ENCODE assay signal across 11 cellular contexts in genomic region chr15:45129651-45130129, GRCh38. TPM values are rescaled to one million over a fixed set of nuclear protein-coding genes. Genes with fewer than 3 reads are reported as not detected.
DNase-seq lines count a peak whose midpoint lies in the region; ATAC-seq and TF ChIP-seq lines count a peak whose summit lies in the region.
"Had no signal": no experiment of that assay in that cellular context is flagged by ENCODE, and none has a peak within 500 bp of the region (broad histone marks: within the 10 kb centered on the region; RNA-seq: fewer than 3 reads in every experiment).

DUOX1 (plus strand) TSS chr15:45129994; CDS start chr15:45131967, 1,973 bp downstream.
A gene with protein sequence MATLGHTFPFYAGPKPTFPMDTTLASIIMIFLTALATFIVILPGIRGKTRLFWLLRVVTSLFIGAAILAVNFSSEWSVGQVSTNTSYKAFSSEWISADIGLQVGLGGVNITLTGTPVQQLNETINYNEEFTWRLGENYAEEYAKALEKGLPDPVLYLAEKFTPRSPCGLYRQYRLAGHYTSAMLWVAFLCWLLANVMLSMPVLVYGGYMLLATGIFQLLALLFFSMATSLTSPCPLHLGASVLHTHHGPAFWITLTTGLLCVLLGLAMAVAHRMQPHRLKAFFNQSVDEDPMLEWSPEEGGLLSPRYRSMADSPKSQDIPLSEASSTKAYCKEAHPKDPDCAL (minus strand): TSS chr15:45129879. CDS start chr15:45123014, 6,865 bp downstream.

- H3K27me3 ChIP-seq in mucosa of stomach (ENCODE audit: control insufficient read depth, insufficient read depth, low read length) = peaks cover 50% of the 10 kb centered on the region
- H3K27me3 ChIP-seq in upper lobe of left lung = peaks cover 0 to 23% (median 6%) of the 10 kb centered on the region in 4 donors

- H3K36me3 Mint-ChIP-seq in activated T-helper 1 cell treated with anti-CD3 and anti-CD28 coated beads, Interleukin-12 subunit alpha, Interleukin-12 subunit beta, Interleukin-2, Interleukin-4 antibody, amounts not matched to agents 30 ng/mL and 10 ng/mL and 1 ng/mL, durations not matched to agents 14 hours and 24 hours and 36 hours (ENCODE audit: low read depth) = no peaks in the 10 kb centered on the region
- H3K36me3 Mint-ChIP-seq in effector memory CD8-positive, alpha-beta T cell (ENCODE audit: insufficient read depth) = peaks cover 4% of the 10 kb centered on the region

- intact Hi-C loops in activated T-helper 1 cell treated with anti-CD3 and anti-CD28 coated beads, Interleukin-12 subunit alpha, Interleukin-12 subunit beta, Interleukin-2, Interleukin-4 antibody, amounts not matched to agents 30 ng/mL and 10 ng/mL and 1 ng/mL, durations not matched to agents 14 hours and 24 hours and 36 hours (cut with micrococcal nuclease) = no loop called here

- peak within 1 kb of the TSS; percentile 22 for H3K9ac ChIP-seq in mucosa of stomach (ENCODE audit: low read length)
- H3K9ac ChIP-seq: BLaER1 had no signal

- TF ChIP-seq CTCF in upper lobe of left lung (IDR thresholded peaks at IDR 0.05) = no peak

- no peak for TF ChIP-seq EP300 in upper lobe of left lung (IDR thresholded peaks at IDR 0.05)

- H3K4me1 ChIP-seq in mucosa of stomach (ENCODE audit: control insufficient read depth, insufficient read depth, low read length) = peaks cover 14% of the 10 kb centered on the region
- peaks cover 4 to 47% (median 19%) of the 10 kb centered on the region in 4 donors for H3K4me1 ChIP-seq in upper lobe of left lung
- H3K4me1 ChIP-seq: BLaER1, HAP-1 had no signal

- H3K27ac Mint-ChIP-seq in activated T-helper 1 cell treated with anti-CD3 and anti-CD28 coated beads, Interleukin-12 subunit alpha, Interleukin-12 subunit beta, Interleukin-2, Interleukin-4 antibody, amounts not matched to agents 30 ng/mL and 10 ng/mL and 1 ng/mL, durations not matched to agents 14 hours and 24 hours and 36 hours = no peak within 1 kb of the TSS
- no peak within 1 kb of the TSS for H3K27ac Mint-ChIP-seq in effector memory CD8-positive, alpha-beta T cell

- no peak within 1 kb of the TSS for H3K4me3 Mint-ChIP-seq in activated T-helper 1 cell treated with anti-CD3 and anti-CD28 coated beads, Interleukin-12 subunit alpha, Interleukin-12 subunit beta, Interleukin-2, Interleukin-4 antibody, amounts not matched to agents 30 ng/mL and 10 ng/mL and 1 ng/mL, durations not matched to agents 14 hours and 24 hours and 36 hours
- peak within 1 kb of the TSS; percentile 23 to 25 for H3K4me3 Mint-ChIP-seq in effector memory CD8-positive, alpha-beta T cell

- no peak within 1 kb of the TSS for H3K4me3 ChIP-seq in mucosa of stomach (ENCODE audit: low read length)
- H3K4me3 ChIP-seq in upper lobe of left lung = peak within 1 kb of the TSS; percentile 28 to 58 (median 54)
- H3K4me3 ChIP-seq: BLaER1, HAP-1 had no signal

- H3K27me3 Mint-ChIP-seq in activated T-helper 1 cell treated with anti-CD3 and anti-CD28 coated beads, Interleukin-12 subunit alpha, Interleukin-12 subunit beta, Interleukin-2, Interleukin-4 antibody, amounts not matched to agents 30 ng/mL and 10 ng/mL and 1 ng/mL, durations not matched to agents 14 hours and 24 hours and 36 hours (ENCODE audit: insufficient read depth) = peaks cover 72% of the 10 kb centered on the region
- H3K27me3 Mint-ChIP-seq in effector memory CD8-positive, alpha-beta T cell = peaks cover 81 to 84% of the 10 kb centered on the region in 2 donors

- WGBS in upper lobe of left lung, 2 donors = 3 to 11% methylated on average over 7 to 42 of the region's 46 CpGs

- peak in 1 of 4 donors; percentile 76 for TF ChIP-seq POLR2A in upper lobe of left lung (IDR thresholded peaks at IDR 0.05)

- H3K27ac ChIP-seq in upper lobe of left lung = peak within 1 kb of the TSS; percentile 65 to 91 (median 82)
- H3K27ac ChIP-seq: BLaER1 had no signal

- no peaks in the 10 kb centered on the region for H3K4me1 Mint-ChIP-seq in activated T-helper 1 cell treated with anti-CD3 and anti-CD28 coated beads, Interleukin-12 subunit alpha, Interleukin-12 subunit beta, Interleukin-2, Interleukin-4 antibody, amounts not matched to agents 30 ng/mL and 10 ng/mL and 1 ng/mL, durations not matched to agents 14 hours and 24 hours and 36 hours (ENCODE audit: low read depth)
- peaks cover 4% of the 10 kb centered on the region in 2 donors for H3K4me1 Mint-ChIP-seq in effector memory CD8-positive, alpha-beta T cell (ENCODE audit: low read depth in 2 of 2)

- H3K9me3 Mint-ChIP-seq in activated T-helper 1 cell treated with anti-CD3 and anti-CD28 coated beads, Interleukin-12 subunit alpha, Interleukin-12 subunit beta, Interleukin-2, Interleukin-4 antibody, amounts not matched to agents 30 ng/mL and 10 ng/mL and 1 ng/mL, durations not matched to agents 14 hours and 24 hours and 36 hours = no peaks in the 10 kb centered on the region
- no peaks in the 10 kb centered on the region for H3K9me3 Mint-ChIP-seq in effector memory CD8-positive, alpha-beta T cell

- H3K9me3 ChIP-seq in mucosa of stomach (ENCODE audit: control insufficient read depth, low read length) = no peaks in the 10 kb centered on the region
- no peaks in the 10 kb centered on the region for H3K9me3 ChIP-seq in upper lobe of left lung
- H3K9me3 ChIP-seq: BLaER1, HAP-1 had no signal

- H3K36me3 ChIP-seq in mucosa of stomach (ENCODE audit: control insufficient read depth, insufficient read depth, low read length) = no peaks in the 10 kb centered on the region
- no peaks in the 10 kb centered on the region for H3K36me3 ChIP-seq in upper lobe of left lung
- H3K36me3 ChIP-seq: BLaER1, HAP-1 had no signal

- ATAC-seq in effector memory CD8-positive, alpha-beta T cell (replicated peaks) = peak; percentile 83
- peak; percentile 86 to 91 for ATAC-seq in upper lobe of left lung (ENCODE audit: low FRiP score in 2 of 2)
- no peak for ATAC-seq in GM19023 (IDR thresholded peaks at IDR 0.05; ENCODE audit: unreplicated experiment)

- DNase-seq in activated T-helper 1 cell treated with Interleukin-2 at 50 U/mL for 16 hours (ENCODE audit: low read depth) (peak; percentile 19), upper lobe of left lung (peak; percentile 77 to 95), amniotic stem cell (lab: John Stamatoyannopoulos, UW) (no peak), superior temporal gyrus (ENCODE audit: extremely low spot score) (no peak)
- DNase-seq in activated T-helper 1 cell treated with anti-CD3 and anti-CD28 coated beads, Interleukin-12 subunit alpha, Interleukin-12 subunit beta, Interleukin-2, Interleukin-4 antibody, amounts not matched to agents 30 ng/mL and 10 ng/mL and 1 ng/mL, durations not matched to agents 14 hours and 24 hours and 36 hours (ENCODE audit: low spot score) = no peak
- no peak for DNase-seq in effector memory CD8-positive, alpha-beta T cell

RNA-seq across cellular contexts. Expression of gene DUOX1, which starts in this region (rescaled TPM):
- 0.10 and 0.13 TPM in 2 replicates for total RNA-seq in activated T-helper 1 cell treated with anti-CD3 and anti-CD28 coated beads, Interleukin-12 subunit alpha, Interleukin-12 subunit beta, Interleukin-2, Interleukin-4 antibody, amounts not matched to agents 30 ng/mL and 10 ng/mL and 1 ng/mL, durations not matched to agents 14 hours and 24 hours and 36 hours
- 1,000 to 10,000 TPM in 1 of 6 donors, 100 to 1,000 TPM in 5; 215 to 1,314 (median 495) TPM for total RNA-seq in upper lobe of left lung
- total RNA-seq: RPMI7951 had no signal

RNA-seq across cellular contexts. Expression of the second gene that starts in this region (rescaled TPM):
- total RNA-seq in activated T-helper 1 cell treated with anti-CD3 and anti-CD28 coated beads, Interleukin-12 subunit alpha, Interleukin-12 subunit beta, Interleukin-2, Interleukin-4 antibody, amounts not matched to agents 30 ng/mL and 10 ng/mL and 1 ng/mL, durations not matched to agents 14 hours and 24 hours and 36 hours = 0.37 TPM in 1 of 2 replicates, not detected in the other
- total RNA-seq in upper lobe of left lung = 100 to 1,000 TPM in 5 of 6 donors, 10 to 100 TPM in 1; 84.2 to 530 (median 181) TPM
- total RNA-seq: RPMI7951 had no signal

Comparison
In these comparisons a context has a peak if more than half of its experiments do, and no peak if none do; other contexts are left out.
1. RNA of gene DUOX1 (total RNA-seq): 215 to 1,314 TPM in upper lobe of left lung; 0.10 to 0.13 TPM in activated T-helper 1 cell treated with anti-CD3 and anti-CD28 coated beads, Interleukin-12 subunit alpha, Interleukin-12 subunit beta, Interleukin-2, Interleukin-4 antibody, amounts not matched to agents 30 ng/mL and 10 ng/mL and 1 ng/mL, durations not matched to agents 14 hours and 24 hours and 36 hours; every median in the first group is over 100 times any median in the second.
2. RNA of the second gene that starts in this region (total RNA-seq): 84.2 to 530 TPM in upper lobe of left lung; 0.37 TPM in activated T-helper 1 cell treated with anti-CD3 and anti-CD28 coated beads, Interleukin-12 subunit alpha, Interleukin-12 subunit beta, Interleukin-2, Interleukin-4 antibody, amounts not matched to agents 30 ng/mL and 10 ng/mL and 1 ng/mL, durations not matched to agents 14 hours and 24 hours and 36 hours; every median in the first group is over 10 times any median in the second.
3. DNase-seq: peak in activated T-helper 1 cell treated with Interleukin-2 at 50 U/mL for 16 hours (single experiment) and upper lobe of left lung (2 of 2); none in activated T-helper 1 cell treated with anti-CD3 and anti-CD28 coated beads, Interleukin-12 subunit alpha, Interleukin-12 subunit beta, Interleukin-2, Interleukin-4 antibody, amounts not matched to agents 30 ng/mL and 10 ng/mL and 1 ng/mL, durations not matched to agents 14 hours and 24 hours and 36 hours (single experiment), effector memory CD8-positive, alpha-beta T cell (0 of 3), amniotic stem cell (single experiment) and superior temporal gyrus (single experiment).